ENCODE assay signal across 10 cellular contexts in the genomic region with DNA sequence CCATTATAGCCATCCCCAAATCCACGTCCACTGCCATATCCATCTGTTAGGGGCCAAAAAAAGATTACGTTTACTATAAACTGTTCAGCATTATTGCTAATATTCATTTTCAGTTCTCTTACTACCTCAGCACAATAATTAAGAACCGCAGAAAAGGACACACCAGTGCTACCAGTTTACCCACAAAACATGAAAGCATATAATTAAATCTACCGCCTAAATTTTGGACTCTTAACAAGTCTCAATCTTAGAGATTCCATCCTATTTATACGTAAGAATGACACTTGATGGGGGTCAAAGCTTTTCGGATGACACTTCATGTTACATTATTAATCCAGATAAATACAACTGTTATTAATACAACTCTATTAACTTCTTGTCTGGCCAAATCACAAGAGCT. TPM values are rescaled to one million over a fixed set of nuclear protein-coding genes. Genes with fewer than 3 reads are reported as not detected.
A peak's percentile ranks its signal among the peaks of the same experiment; 100 is the strongest.
DNase-seq lines count a peak whose midpoint lies in the region; ATAC-seq, FAIRE-seq and TF ChIP-seq lines count a peak whose summit lies in the region.
"Had no signal": no experiment of that assay in that cellular context is flagged by ENCODE, and none has a peak within 500 bp of the region (broad histone marks: within the 10 kb centered on the region; RNA-seq: fewer than 3 reads in every experiment).

No MANE protein-coding gene starts in this region.

- no peaks in the 10 kb centered on the region for H3K9me3 Mint-ChIP-seq in osteocyte (ENCODE audit: unreplicated experiment)

- TF ChIP-seq POLR2A in GM12892 (IDR thresholded peaks at IDR 0.05; ENCODE audit: low read depth, low read length), result 0 out of 2 replicates have a peak, but pooled peaks have one; percentile 13

- no peaks in the 10 kb centered on the region for H3K9me3 ChIP-seq in PC-3 (ENCODE audit: low read length)
- no peaks in the 10 kb centered on the region for H3K9me3 ChIP-seq in effector memory CD4-positive, alpha-beta T cell (ENCODE audit: control insufficient read depth, low read length)

- no peaks in the 10 kb centered on the region for H3K9me2 ChIP-seq in PC-3 (replicated peaks; ENCODE audit: low read length)

- BruUV-seq in PC-3 (replicated peaks; lab: Mats Ljungman, UMichigan), result no TSS peak

- TF ChIP-seq CTCF in PC-3 (conservative IDR thresholded peaks at IDR 0.05; ENCODE audit: low read depth, low read length), result no peak
- TF ChIP-seq CTCF in osteocyte (IDR thresholded peaks at IDR 0.05), result no peak
- TF ChIP-seq CTCF in brain microvascular endothelial cell (IDR thresholded peaks at IDR 0.05; ENCODE audit: low read depth, low read length, missing control alignments), result no peak

- H3K27me3 ChIP-seq in PC-3 (ENCODE audit: low read length), result no peaks in the 10 kb centered on the region
- no peaks in the 10 kb centered on the region for H3K27me3 ChIP-seq in effector memory CD4-positive, alpha-beta T cell (replicated peaks; ENCODE audit: control insufficient read depth, insufficient read depth, low read length, poor library complexity, severe bottlenecking)
- H3K27me3 ChIP-seq in brain microvascular endothelial cell (replicated peaks), result no peaks in the 10 kb centered on the region

- peaks cover 45% of the 10 kb centered on the region for H3F3A ChIP-seq in PC-3 (ENCODE audit: low read length, unreplicated experiment)

- H3K9ac ChIP-seq in PC-3 (ENCODE audit: low read length), result no peak overlapping the region

- H3K27me3 Mint-ChIP-seq in osteocyte (ENCODE audit: unreplicated experiment), result no peaks in the 10 kb centered on the region

- H3K4me3 Mint-ChIP-seq in osteocyte (ENCODE audit: unreplicated experiment), result peak overlapping the region; percentile 71

- H2AFZ ChIP-seq in PC-3 (ENCODE audit: low read length), result no peak overlapping the region

- POLR2A ChIA-PET in PC-3 (lab: Charles Lee; ENCODE audit: unreplicated experiment), result no interaction called here

- peaks cover 87% of the 10 kb centered on the region for H3K36me3 Mint-ChIP-seq in osteocyte (ENCODE audit: unreplicated experiment)

- in situ Hi-C loops in brain microvascular endothelial cell (cut with HindIII; ENCODE audit: low pct_ligation_motif_present, low sequenced_read_pairs), result no loop called here

- intact Hi-C loops in PC-3 (cut with micrococcal nuclease), result no loop called here

- DNase-seq in GM12892 (ENCODE audit: insufficient read length), result no peak
- no peak for DNase-seq in PC-3
- no peak for DNase-seq in effector memory CD4-positive, alpha-beta T cell
- no peak for DNase-seq in osteocyte (ENCODE audit: extremely low spot score, unreplicated experiment)
- DNase-seq in NOMO-1 treated with dmso at 0.1 percent for 144 hours (lab: John Stamatoyannopoulos, UW; ENCODE audit: unreplicated experiment), result no peak
- no peak for DNase-seq in brain microvascular endothelial cell
- DNase-seq: hypothalamus, retina, T1000 had no signal

- H3K4me3 ChIP-seq in PC-3 (ENCODE audit: low read length) (0 out of 2 replicates have a peak overlapping the region, but pooled peaks have one; percentile 19), brain microvascular endothelial cell (ENCODE audit: low read depth, low read length) (no peak overlapping the region)
- peak overlapping the region; percentile 21 for H3K4me3 ChIP-seq in effector memory CD4-positive, alpha-beta T cell (ENCODE audit: insufficient read depth, low read depth, low read length, poor library complexity, severe bottlenecking)

- peaks cover 87% of the 10 kb centered on the region for H4K20me1 ChIP-seq in PC-3 (ENCODE audit: low read length)

- peak overlapping the region; percentile 82 for H3K4me2 ChIP-seq in PC-3 (ENCODE audit: low read length)

- ATAC-seq in PC-3 (no peak), GM21515 (IDR thresholded peaks at IDR 0.05; ENCODE audit: unreplicated experiment) (no peak)

- no peak for FAIRE-seq in GM12892 (lab: Jason Lieb, UNC)

- H3K27ac ChIP-seq in PC-3 (ENCODE audit: low read length) (no peak overlapping the region), brain microvascular endothelial cell (no peak overlapping the region)
- peak overlapping the region; percentile 51 for H3K27ac ChIP-seq in effector memory CD4-positive, alpha-beta T cell (ENCODE audit: insufficient read depth, low read length, poor library complexity, severe bottlenecking)

- peak overlapping the region; percentile 53 for H3K27ac Mint-ChIP-seq in osteocyte (ENCODE audit: unreplicated experiment)

- peaks cover 96% of the 10 kb centered on the region for H3K79me2 ChIP-seq in PC-3 (ENCODE audit: low read length)

- H3K36me3 ChIP-seq in PC-3 (ENCODE audit: low read depth, low read length) (peaks cover 84% of the 10 kb centered on the region), brain microvascular endothelial cell (replicated peaks) (peaks cover 76% of the 10 kb centered on the region)
- H3K36me3 ChIP-seq in effector memory CD4-positive, alpha-beta T cell (ENCODE audit: control insufficient read depth, insufficient read depth, low read length), result peaks cover 67% of the 10 kb centered on the region

- peaks cover 20% of the 10 kb centered on the region for H3K4me1 ChIP-seq in PC-3 (ENCODE audit: insufficient read depth, low read length)
- H3K4me1 ChIP-seq in effector memory CD4-positive, alpha-beta T cell (ENCODE audit: control insufficient read depth, insufficient read depth, low read length, poor library complexity, severe bottlenecking), result peaks cover 47% of the 10 kb centered on the region

- CTCF ChIA-PET in PC-3 (lab: Charles Lee), result no interaction called here

- peaks cover 54% of the 10 kb centered on the region for H3K4me1 Mint-ChIP-seq in osteocyte (ENCODE audit: unreplicated experiment)

RNA-seq across cellular contexts. Expression of gene HNRNPA2B1, which starts 4.7 kb away (rescaled TPM):
- polyA plus RNA-seq in GM12892 (2012; ENCODE audit: missing spikeins), result 837 TPM
- total RNA-seq in PC-3 (2014; rRNA removed), result 304 and 457 TPM in 2 replicates
- 484 and 495 TPM in 2 replicates for total RNA-seq in osteocyte

RNA-seq across cellular contexts. Expression of gene CBX3, which starts 5.7 kb away (rescaled TPM):
- 226 TPM for polyA plus RNA-seq in GM12892 (2012; ENCODE audit: missing spikeins)
- total RNA-seq in PC-3 (2014; rRNA removed), result 126 and 132 TPM in 2 replicates
- total RNA-seq in osteocyte, result 133 and 135 TPM in 2 replicates

RNA-seq across cellular contexts. Expression of gene NFE2L3, which starts 43.9 kb away (rescaled TPM):
- polyA plus RNA-seq in GM12892 (2012; ENCODE audit: missing spikeins), result 17.1 TPM
- 40.0 and 45.2 TPM in 2 replicates for total RNA-seq in PC-3 (2014; rRNA removed)
- 0.55 and 0.78 TPM in 2 replicates for total RNA-seq in osteocyte

Comparison
In these comparisons a context has a peak if more than half of its experiments do, and no peak if none do; other contexts are left out.
1. RNA of gene NFE2L3, which starts 43.9 kb away (total RNA-seq): 40.0 to 45.2 TPM in PC-3; 0.55 to 0.78 TPM in osteocyte; every median in the first group is over 10 times any median in the second.